21 cellular contexts compared by ENCODE assay signal in genomic region chr12:67498981-67499380, GRCh38.
"Had no signal": no experiment of that assay in that cellular context is flagged by ENCODE, and none has a peak within 500 bp of the region (broad histone marks: within the 10 kb centered on the region; RNA-seq: fewer than 3 reads in every experiment).

No MANE protein-coding gene starts in this region.

- H3K9ac ChIP-seq: parathyroid adenoma had no signal

- H3K36me3 ChIP-seq: transverse colon had no signal

- H3K27me3 ChIP-seq: testis, transverse colon had no signal

- H3K4me3 ChIP-seq: psoas muscle, testis, transverse colon had no signal

- H3K4me1 ChIP-seq: parathyroid adenoma, testis had no signal

- H3K27ac ChIP-seq: parathyroid adenoma, testis, transverse colon had no signal

- H3K9me3 ChIP-seq: psoas muscle, testis, transverse colon had no signal

- ATAC-seq: activated T-helper 17 cell treated with anti-CD3 and anti-CD28 coated beads, Interleukin-2, amount 50 U/mL, for 72 hours; effector memory CD8-positive, alpha-beta T cell; naive thymus-derived CD4-positive, alpha-beta T cell; psoas muscle; WTC11 had no signal

- DNase-seq: activated CD4-positive, alpha-beta memory T cell treated with anti-CD3 and anti-CD28 coated beads, Interleukin-2, amount 10 ng/mL, durations not matched to agents 7 days and 5 days; activated CD4-positive, alpha-beta T cell treated with anti-CD3 and anti-CD28 coated beads for 1 hour; activated CD4-positive, alpha-beta T cell treated with anti-CD3 and anti-CD28 coated beads, Interleukin-2, amount 10 ng/mL, durations not matched to agents 7 days and 5 days; activated CD8-positive, alpha-beta memory T cell treated with anti-CD3 and anti-CD28 coated beads, Interleukin-2, amount 50 U/mL, for 48 hours; activated gamma-delta T cell treated with Interleukin-2 at 50 U/mL for 16 hours; activated naive CD4-positive, alpha-beta T cell treated with anti-CD3 and anti-CD28 coated beads, Interleukin-2, amount 50 U/mL, for 16 hours; activated T-cell treated with anti-CD3 and anti-CD28 coated beads, Interleukin-2, amount 50 U/mL, for 24 hours; caudate nucleus; cortex of kidney; effector memory CD8-positive, alpha-beta T cell; erythroblast; head of caudate nucleus; immature natural killer cell; naive thymus-derived CD4-positive, alpha-beta T cell; psoas muscle; stimulated activated naive CD4-positive, alpha-beta T cell; testis; transverse colon had no signal
